In the genomic region with DNA sequence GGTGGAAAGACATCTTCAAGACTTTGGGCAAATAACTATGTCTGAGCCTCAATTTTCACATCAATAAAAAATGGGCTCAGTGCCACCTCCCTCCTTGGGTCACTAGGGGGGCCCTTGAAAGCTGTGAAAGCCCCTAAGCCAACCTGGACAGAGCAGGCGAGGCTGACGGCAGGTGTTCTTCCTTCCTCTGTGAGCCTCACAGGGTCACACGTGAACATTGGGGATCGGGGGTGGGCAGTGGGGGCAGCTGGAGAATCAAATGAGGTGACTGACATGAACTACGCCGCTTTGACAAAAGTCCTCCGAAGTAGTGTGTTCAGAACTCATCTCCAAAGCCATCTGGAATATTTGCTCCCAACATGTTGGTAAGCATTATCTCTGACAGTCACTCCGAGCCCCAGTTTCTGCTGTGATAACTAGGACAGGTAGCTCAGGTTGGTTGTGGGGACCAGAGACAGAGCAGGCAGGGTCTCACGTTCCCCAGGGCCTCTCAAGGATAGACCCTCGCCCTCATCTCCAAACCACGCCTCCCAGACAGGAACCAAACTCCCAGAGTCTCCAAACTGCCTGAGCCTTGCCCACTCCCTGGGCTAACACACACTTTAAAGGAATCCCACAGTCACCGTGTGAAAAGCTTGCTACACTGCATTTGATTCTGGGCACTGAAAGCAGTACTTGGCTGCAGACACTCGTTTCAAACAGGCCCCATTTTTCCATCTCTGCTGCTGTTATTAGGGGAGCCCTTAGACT, we compare ENCODE assay signal across 8 cellular contexts. TPM values are rescaled to one million over a fixed set of nuclear protein-coding genes. Genes with fewer than 3 reads are reported as not detected.
DNase-seq lines count a peak whose midpoint lies in the region; ATAC-seq and TF ChIP-seq lines count a peak whose summit lies in the region.

No MANE protein-coding gene starts in this region.

- no peak for TF ChIP-seq POLR2A in thyroid gland (IDR thresholded peaks at IDR 0.05)

- H3K36me3 Mint-ChIP-seq in activated CD4-positive, alpha-beta T cell treated with anti-CD3 and anti-CD28 coated beads, Interleukin-2, amount 10 ng/mL, durations not matched to agents 7 days and 5 days (ENCODE audit: low read depth) = no peaks in the 10 kb centered on the region
- H3K36me3 Mint-ChIP-seq in WTC11 = no peaks in the 10 kb centered on the region

- peak overlapping the region; percentile 71 for H3K27ac ChIP-seq in temporal lobe (ENCODE audit: low read depth, low read length)
- no peak overlapping the region for H3K27ac ChIP-seq in thyroid gland

- H3K9me3 ChIP-seq in iPS-15b (ENCODE audit: control insufficient read depth, insufficient read depth, low read length) (no peaks in the 10 kb centered on the region), thyroid gland (no peaks in the 10 kb centered on the region)

- CTCF ChIA-PET in activated CD4-positive, alpha-beta T cell treated with anti-CD3 and anti-CD28 coated beads, Interleukin-2, amount 10 ng/mL, durations not matched to agents 7 days and 5 days (lab: Charles Lee) = no interaction called here
- CTCF ChIA-PET in WTC11 (lab: Charles Lee) = interaction anchor here (0.9 to 31.0 kb wide), 10 partner anchors 9 to 447 kb away, joined by 3 to 713 read pairs (median 6); no protein-coding TSS in a partner anchor

- H3K4me1 Mint-ChIP-seq in activated CD4-positive, alpha-beta T cell treated with anti-CD3 and anti-CD28 coated beads, Interleukin-2, amount 10 ng/mL, durations not matched to agents 7 days and 5 days = peaks cover 24% of the 10 kb centered on the region
- H3K4me1 Mint-ChIP-seq in WTC11 = peaks cover 52% of the 10 kb centered on the region

- no peak for DNase-seq in activated CD4-positive, alpha-beta T cell treated with anti-CD3 and anti-CD28 coated beads, Interleukin-2, amount 10 ng/mL, durations not matched to agents 7 days and 5 days
- DNase-seq in activated CD4-positive, alpha-beta T cell treated with anti-CD3 and anti-CD28 coated beads for 4 hours = no peak
- no peak for DNase-seq in WTC11 (ENCODE audit: low spot score)
- no peak for DNase-seq in thyroid gland
- no peak for DNase-seq in NCI-H187 (lab: John Stamatoyannopoulos, UW)

- H3K27ac Mint-ChIP-seq in activated CD4-positive, alpha-beta T cell treated with anti-CD3 and anti-CD28 coated beads, Interleukin-2, amount 10 ng/mL, durations not matched to agents 7 days and 5 days = no peak overlapping the region
- no peak overlapping the region for H3K27ac Mint-ChIP-seq in WTC11

- POLR2A ChIA-PET in activated CD4-positive, alpha-beta T cell treated with anti-CD3 and anti-CD28 coated beads, Interleukin-2, amount 10 ng/mL, durations not matched to agents 7 days and 5 days (lab: Charles Lee) = no interaction called here
- POLR2A ChIA-PET in WTC11 (lab: Charles Lee) = no interaction called here

- no peak for TF ChIP-seq CTCF in WTC11 (IDR thresholded peaks at IDR 0.05)
- no peak for TF ChIP-seq CTCF in thyroid gland (IDR thresholded peaks at IDR 0.05)

- peaks cover 7% of the 10 kb centered on the region for H3K27me3 ChIP-seq in iPS-15b (ENCODE audit: control insufficient read depth, insufficient read depth, low read length)
- no peaks in the 10 kb centered on the region for H3K27me3 ChIP-seq in thyroid gland

- WGBS in thyroid gland, 2 donors = 69 to 80% methylated on average over 11 to 13 of the region's 13 CpGs

- intact Hi-C loops in thyroid gland (cut with DNase I) = no loop called here

- no peak overlapping the region for H3K9ac ChIP-seq in iPS-15b (ENCODE audit: low read depth, low read length)

- H3K4me1 ChIP-seq in iPS-15b (ENCODE audit: control insufficient read depth, insufficient read depth, low read length) (peaks cover 7% of the 10 kb centered on the region), thyroid gland (peaks cover 34 to 36% of the 10 kb centered on the region in 2 donors)

- H3K27me3 Mint-ChIP-seq in activated CD4-positive, alpha-beta T cell treated with anti-CD3 and anti-CD28 coated beads, Interleukin-2, amount 10 ng/mL, durations not matched to agents 7 days and 5 days = peaks cover 32% of the 10 kb centered on the region
- peaks cover 8% of the 10 kb centered on the region for H3K27me3 Mint-ChIP-seq in WTC11 (ENCODE audit: low read depth)

- ATAC-seq in WTC11 (no peak), HG03196 (IDR thresholded peaks at IDR 0.05; ENCODE audit: unreplicated experiment) (no peak)

- peaks cover 2% of the 10 kb centered on the region for H3K36me3 ChIP-seq in iPS-15b (ENCODE audit: control insufficient read depth, insufficient read depth, low read length)
- no peaks in the 10 kb centered on the region for H3K36me3 ChIP-seq in thyroid gland

- H3K4me3 Mint-ChIP-seq in activated CD4-positive, alpha-beta T cell treated with anti-CD3 and anti-CD28 coated beads, Interleukin-2, amount 10 ng/mL, durations not matched to agents 7 days and 5 days = peak overlapping the region; percentile 64
- H3K4me3 Mint-ChIP-seq in WTC11 = peak overlapping the region; percentile 81

- no peaks in the 10 kb centered on the region for H3K9me3 Mint-ChIP-seq in activated CD4-positive, alpha-beta T cell treated with anti-CD3 and anti-CD28 coated beads, Interleukin-2, amount 10 ng/mL, durations not matched to agents 7 days and 5 days
- no peaks in the 10 kb centered on the region for H3K9me3 Mint-ChIP-seq in WTC11

- peak overlapping the region; percentile 63 for H3K4me3 ChIP-seq in iPS-15b (ENCODE audit: low read depth, low read length)
- no peak overlapping the region for H3K4me3 ChIP-seq in thyroid gland (replicated peaks in 1 of 3)

TF ChIP-seq in WTC11, 78 proteins besides CTCF, POLR2A, EP300 and RAD21 (continues in another document):
- TF ChIP-seq NR2C2 (CRISPR knock-in tag; IDR thresholded peaks at IDR 0.05) = no peak
- TF ChIP-seq, protein P1, sequence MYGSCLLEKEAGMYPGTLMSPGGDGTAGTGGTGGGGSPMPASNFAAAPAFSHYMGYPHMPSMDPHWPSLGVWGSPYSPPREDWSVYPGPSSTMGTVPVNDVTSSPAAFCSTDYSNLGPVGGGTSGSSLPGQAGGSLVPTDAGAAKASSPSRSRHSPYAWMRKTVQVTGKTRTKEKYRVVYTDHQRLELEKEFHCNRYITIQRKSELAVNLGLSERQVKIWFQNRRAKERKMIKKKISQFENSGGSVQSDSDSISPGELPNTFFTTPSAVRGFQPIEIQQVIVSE (CRISPR knock-in tag; IDR thresholded peaks at IDR 0.05; ENCODE audit: borderline replicate concordance) = no peak
- TF ChIP-seq ESRRA (CRISPR knock-in tag; IDR thresholded peaks at IDR 0.05; ENCODE audit: borderline replicate concordance) = no peak
- TF ChIP-seq E2F1 (CRISPR knock-in tag; IDR thresholded peaks at IDR 0.05) = no peak
- TF ChIP-seq EMX1 (CRISPR knock-in tag; IDR thresholded peaks at IDR 0.05) = no peak
- TF ChIP-seq NR3C1 (CRISPR knock-in tag; conservative IDR thresholded peaks at IDR 0.05; ENCODE audit: low read depth) = no peak
- no peak for TF ChIP-seq SP1 (CRISPR knock-in tag; conservative IDR thresholded peaks at IDR 0.05)
- TF ChIP-seq CREB1 (CRISPR knock-in tag; IDR thresholded peaks at IDR 0.05) = no peak
- TF ChIP-seq GTF2I (CRISPR knock-in tag; conservative IDR thresholded peaks at IDR 0.05) = no peak
- TF ChIP-seq ZNF121 (CRISPR knock-in tag; IDR thresholded peaks at IDR 0.05) = no peak
- no peak for TF ChIP-seq NFYB (CRISPR knock-in tag; conservative IDR thresholded peaks at IDR 0.05; ENCODE audit: low read depth)
- no peak for TF ChIP-seq JAZF1 (CRISPR knock-in tag; IDR thresholded peaks at IDR 0.05)
- TF ChIP-seq ZBTB21 (CRISPR knock-in tag; IDR thresholded peaks at IDR 0.05; ENCODE audit: borderline replicate concordance) = no peak
- TF ChIP-seq ZNF232 (CRISPR knock-in tag; IDR thresholded peaks at IDR 0.05) = no peak
- no peak for TF ChIP-seq ZNF512 (CRISPR knock-in tag; IDR thresholded peaks at IDR 0.05; ENCODE audit: borderline replicate concordance)

RNA-seq across cellular contexts. Expression of gene WFS1, which starts 0.8 kb away (rescaled TPM):
- 1 to 10 TPM; 1.7 to 2.1 TPM for total RNA-seq in activated CD4-positive, alpha-beta T cell treated with anti-CD3 and anti-CD28 coated beads, Interleukin-2, amount 10 ng/mL, durations not matched to agents 7 days and 5 days
- total RNA-seq in WTC11 (2021) (33.0 to 35.8 TPM (median 34.7 TPM) in 3 replicates), temporal lobe (4.9 TPM), thyroid gland (100 to 1,000 TPM; 124 to 174 (median 132) TPM)
